ENCODE assay signal across 14 cellular contexts in genomic region chr3:119409844-119410243, GRCh38. TPM values are rescaled to one million over a fixed set of nuclear protein-coding genes. Genes with fewer than 3 reads are reported as not detected.
DNase-seq lines count a peak whose midpoint lies in the region; ATAC-seq and TF ChIP-seq lines count a peak whose summit lies in the region.
"Had no signal": no experiment of that assay in that cellular context is flagged by ENCODE, and none has a peak within 500 bp of the region (broad histone marks: within the 10 kb centered on the region; RNA-seq: fewer than 3 reads in every experiment).

No MANE protein-coding gene starts in this region.

- H3K27ac ChIP-seq in left lung = no peak overlapping the region
- H3K27ac ChIP-seq: BLaER1 had no signal

- no peak for TF ChIP-seq CTCF in foreskin fibroblast (IDR thresholded peaks at IDR 0.05; ENCODE audit: low read depth, low read length)
- no peak for TF ChIP-seq CTCF in left lung (IDR thresholded peaks at IDR 0.05)

- no peak for ATAC-seq in activated T-helper 17 cell treated with anti-CD3 and anti-CD28 coated beads, Interleukin-2, amount 50 U/mL, for 72 hours (replicated peaks)
- ATAC-seq in left lung = no peak

- peak overlapping the region; percentile 12 for H3K27ac Mint-ChIP-seq in activated T-helper 17 cell treated with anti-CD3 and anti-CD28 coated beads, Interleukin-2, amount 50 U/mL, for 72 hours
- no peak overlapping the region for H3K27ac Mint-ChIP-seq in activated CD4-positive, alpha-beta T cell treated with anti-CD3 and anti-CD28 coated beads, Interleukin-2, amount 10 ng/mL, durations not matched to agents 7 days and 5 days

- peaks cover 3 to 88% of the 10 kb centered on the region in 2 donors for H3K36me3 ChIP-seq in left lung
- H3K36me3 ChIP-seq: BLaER1 had no signal

- POLR2A ChIA-PET in activated CD4-positive, alpha-beta T cell treated with anti-CD3 and anti-CD28 coated beads, Interleukin-2, amount 10 ng/mL, durations not matched to agents 7 days and 5 days (lab: Charles Lee) = no interaction called here

- H3K4me3 Mint-ChIP-seq in activated T-helper 17 cell treated with anti-CD3 and anti-CD28 coated beads, Interleukin-2, amount 50 U/mL, for 72 hours = no peak overlapping the region
- no peak overlapping the region for H3K4me3 Mint-ChIP-seq in activated CD4-positive, alpha-beta T cell treated with anti-CD3 and anti-CD28 coated beads, Interleukin-2, amount 10 ng/mL, durations not matched to agents 7 days and 5 days
- H3K4me3 Mint-ChIP-seq: CD14-positive monocyte; CD4-positive, alpha-beta memory T cell; H9 had no signal

- DNase-seq in EL (peak; percentile 31), foreskin fibroblast (peak; percentile 12 to 38), cerebellum (ENCODE audit: low spot score) (no peak), left lung (no peak), cerebellar nuclear complex (lab: John Stamatoyannopoulos, UW) (no peak)
- no peak for DNase-seq in activated CD4-positive, alpha-beta T cell treated with anti-CD3 and anti-CD28 coated beads, Interleukin-2, amount 10 ng/mL, durations not matched to agents 7 days and 5 days
- DNase-seq: 8988T; CD4-positive, alpha-beta memory T cell; DMS153; DMS79; H9 had no signal

- CTCF ChIA-PET in activated CD4-positive, alpha-beta T cell treated with anti-CD3 and anti-CD28 coated beads, Interleukin-2, amount 10 ng/mL, durations not matched to agents 7 days and 5 days (lab: Charles Lee) = interaction anchor here (1.0 to 1.6 kb wide), 2 partner anchors 11 to 14 kb away, joined by 3 read pairs; no protein-coding TSS in a partner anchor

- no peaks in the 10 kb centered on the region for H3K4me1 Mint-ChIP-seq in activated T-helper 17 cell treated with anti-CD3 and anti-CD28 coated beads, Interleukin-2, amount 50 U/mL, for 72 hours
- H3K4me1 Mint-ChIP-seq in activated CD4-positive, alpha-beta T cell treated with anti-CD3 and anti-CD28 coated beads, Interleukin-2, amount 10 ng/mL, durations not matched to agents 7 days and 5 days = no peaks in the 10 kb centered on the region
- H3K4me1 Mint-ChIP-seq: CD14-positive monocyte; CD4-positive, alpha-beta memory T cell had no signal

- no peaks in the 10 kb centered on the region for H3K9me3 ChIP-seq in left lung
- H3K9me3 ChIP-seq: BLaER1 had no signal

- H3K27me3 ChIP-seq in left lung = no peaks in the 10 kb centered on the region
- H3K27me3 ChIP-seq: BLaER1 had no signal

- no peaks in the 10 kb centered on the region for H3K27me3 Mint-ChIP-seq in activated T-helper 17 cell treated with anti-CD3 and anti-CD28 coated beads, Interleukin-2, amount 50 U/mL, for 72 hours
- no peaks in the 10 kb centered on the region for H3K27me3 Mint-ChIP-seq in activated CD4-positive, alpha-beta T cell treated with anti-CD3 and anti-CD28 coated beads, Interleukin-2, amount 10 ng/mL, durations not matched to agents 7 days and 5 days
- H3K27me3 Mint-ChIP-seq: CD4-positive, alpha-beta memory T cell had no signal

- H3K4me1 ChIP-seq in left lung = no peaks in the 10 kb centered on the region
- H3K4me1 ChIP-seq: BLaER1 had no signal

- H3K9me3 Mint-ChIP-seq in activated T-helper 17 cell treated with anti-CD3 and anti-CD28 coated beads, Interleukin-2, amount 50 U/mL, for 72 hours = no peaks in the 10 kb centered on the region
- H3K9me3 Mint-ChIP-seq in activated CD4-positive, alpha-beta T cell treated with anti-CD3 and anti-CD28 coated beads, Interleukin-2, amount 10 ng/mL, durations not matched to agents 7 days and 5 days = no peaks in the 10 kb centered on the region
- H3K9me3 Mint-ChIP-seq: CD4-positive, alpha-beta memory T cell; H9 had no signal

- peaks cover 69% of the 10 kb centered on the region for H3K36me3 Mint-ChIP-seq in activated T-helper 17 cell treated with anti-CD3 and anti-CD28 coated beads, Interleukin-2, amount 50 U/mL, for 72 hours (ENCODE audit: low read depth)
- H3K36me3 Mint-ChIP-seq in activated CD4-positive, alpha-beta T cell treated with anti-CD3 and anti-CD28 coated beads, Interleukin-2, amount 10 ng/mL, durations not matched to agents 7 days and 5 days (ENCODE audit: low read depth) = no peaks in the 10 kb centered on the region

- intact Hi-C loops in left lung (cut with DNase I) = no loop called here

- H3K4me3 ChIP-seq in foreskin fibroblast (ENCODE audit: low read depth in 1 of 2, low read length in 2 of 2) = no peak overlapping the region
- H3K4me3 ChIP-seq in left lung = no peak overlapping the region
- H3K4me3 ChIP-seq: BLaER1 had no signal

RNA-seq across cellular contexts. Expression of gene TMEM39A, which starts 53.6 kb away (rescaled TPM):
- total RNA-seq in activated T-helper 17 cell treated with anti-CD3 and anti-CD28 coated beads, Interleukin-2, amount 50 U/mL, for 72 hours = 10 to 100 TPM; 41.8 to 48.1 TPM
- total RNA-seq in cerebellum = 32.7 TPM
- total RNA-seq in left lung = 10 to 100 TPM; 56.6 to 65.0 TPM
- total RNA-seq in activated CD4-positive, alpha-beta T cell treated with anti-CD3 and anti-CD28 coated beads, Interleukin-2, amount 10 ng/mL, durations not matched to agents 7 days and 5 days = 10 to 100 TPM; 24.6 to 32.5 TPM

RNA-seq across cellular contexts. Expression of gene POGLUT1, which starts 58.9 kb away (rescaled TPM):
- total RNA-seq in activated T-helper 17 cell treated with anti-CD3 and anti-CD28 coated beads, Interleukin-2, amount 50 U/mL, for 72 hours = 10 to 100 TPM; 14.2 to 21.0 TPM
- 21.1 TPM for total RNA-seq in cerebellum
- 10 to 100 TPM; 15.3 to 21.7 TPM for total RNA-seq in left lung
- total RNA-seq in activated CD4-positive, alpha-beta T cell treated with anti-CD3 and anti-CD28 coated beads, Interleukin-2, amount 10 ng/mL, durations not matched to agents 7 days and 5 days = 10 to 100 TPM; 25.8 to 29.4 TPM

Comparison
In these comparisons a context has a peak if more than half of its experiments do, and no peak if none do; other contexts are left out.
1. DNase-seq: peak in EL (single experiment) and foreskin fibroblast (2 of 2); none in cerebellum (single experiment), left lung (0 of 2), activated CD4-positive, alpha-beta T cell treated with anti-CD3 and anti-CD28 coated beads, Interleukin-2, amount 10 ng/mL, durations not matched to agents 7 days and 5 days (single experiment) and cerebellar nuclear complex (0 of 2).